In the genomic region with DNA sequence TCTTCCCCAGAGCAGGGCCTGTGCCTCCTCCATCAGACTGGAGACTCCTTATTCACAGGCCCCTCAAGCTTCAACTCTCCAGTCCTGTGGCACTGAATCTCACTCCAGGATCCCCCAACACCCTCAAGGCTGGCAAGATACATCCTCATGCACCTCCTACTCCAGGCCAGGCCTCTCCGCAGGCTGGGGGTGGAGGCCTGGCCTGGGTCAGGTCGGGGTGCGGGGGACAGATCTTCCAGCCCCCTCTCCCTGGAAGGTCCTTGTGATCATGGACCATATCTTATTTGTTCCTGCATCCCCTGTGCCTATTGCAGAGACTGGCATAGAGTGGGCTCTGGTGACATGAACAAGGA, we compare ENCODE assay signal across 22 cellular contexts.
DNase-seq lines count a peak whose midpoint lies in the region; ATAC-seq and TF ChIP-seq lines count a peak whose summit lies in the region.
"Had no signal": no experiment of that assay in that cellular context is flagged by ENCODE, and none has a peak within 500 bp of the region (broad histone marks: within the 10 kb centered on the region; RNA-seq: fewer than 3 reads in every experiment).

No MANE protein-coding gene starts in this region.

- H3K36me3 ChIP-seq in gastroesophageal sphincter: no peaks in the 10 kb centered on the region
- peaks cover 6% of the 10 kb centered on the region for H3K36me3 ChIP-seq in osteoblast (ENCODE audit: insufficient read depth, low read length)
- H3K36me3 ChIP-seq in vagina: no peaks in the 10 kb centered on the region
- no peaks in the 10 kb centered on the region for H3K36me3 ChIP-seq in thyroid gland
- H3K36me3 ChIP-seq: BE2C, suprapubic skin had no signal

- no peak for TF ChIP-seq POLR2A in gastroesophageal sphincter (IDR thresholded peaks at IDR 0.05)
- TF ChIP-seq POLR2A in vagina (IDR thresholded peaks at IDR 0.05): no peak
- TF ChIP-seq POLR2A in thyroid gland (IDR thresholded peaks at IDR 0.05): no peak

- intact Hi-C loops in cardiac septum (cut with DNase I): loop anchor here (2.0 kb wide), 1 partner anchor 19 kb away; no protein-coding TSS in a partner anchor
- intact Hi-C loops in left ventricle myocardium superior (cut with micrococcal nuclease): loop anchor here (10.0 kb wide), 1 partner anchor 145 kb away; a partner anchor contains a TSS
- intact Hi-C loops in vagina (cut with DNase I): loop anchor here (5.0 kb wide), 1 partner anchor 72 kb away; no protein-coding TSS in a partner anchor
- intact Hi-C loops in thyroid gland (cut with DNase I): loop anchor here (5.0 kb wide), 2 partner anchors 72 to 147 kb away; a partner anchor contains a TSS

- no peak for TF ChIP-seq EP300 in gastroesophageal sphincter (IDR thresholded peaks at IDR 0.05)

- H3K79me2 ChIP-seq in osteoblast (ENCODE audit: insufficient read depth, low read length): peaks cover 59% of the 10 kb centered on the region
- H3K79me2 ChIP-seq: parathyroid adenoma had no signal

- no peak overlapping the region for H3K4me2 ChIP-seq in osteoblast (ENCODE audit: insufficient read depth, low read length)

- H3K4me3 ChIP-seq in gastroesophageal sphincter (no peak overlapping the region), osteoblast (ENCODE audit: insufficient read depth, low read length) (no peak overlapping the region), vagina (no peak overlapping the region), thyroid gland (replicated peaks in 1 of 3) (no peak overlapping the region)
- H3K4me3 ChIP-seq: suprapubic skin had no signal

- H3K27me3 ChIP-seq in gastroesophageal sphincter (no peaks in the 10 kb centered on the region), osteoblast (ENCODE audit: insufficient read depth, low read length) (no peaks in the 10 kb centered on the region), vagina (no peaks in the 10 kb centered on the region), thyroid gland (no peaks in the 10 kb centered on the region)
- H3K27me3 ChIP-seq: BE2C had no signal

- ATAC-seq in left ventricle myocardium superior (no peak), gastroesophageal sphincter (no peak)
- ATAC-seq: activated CD8-positive, alpha-beta T cell treated with anti-CD3 and anti-CD28 coated beads, Interleukin-2, amount 10 ng/mL, durations not matched to agents 7 days and 5 days; naive thymus-derived CD4-positive, alpha-beta T cell had no signal

- H3K9me3 ChIP-seq in gastroesophageal sphincter: no peaks in the 10 kb centered on the region
- no peaks in the 10 kb centered on the region for H3K9me3 ChIP-seq in osteoblast (ENCODE audit: low read depth, low read length)
- H3K9me3 ChIP-seq in vagina: no peaks in the 10 kb centered on the region
- H3K9me3 ChIP-seq in thyroid gland: no peaks in the 10 kb centered on the region
- H3K9me3 ChIP-seq: BE2C, suprapubic skin had no signal

- H4K20me1 ChIP-seq in osteoblast (ENCODE audit: insufficient read depth, low read length): no peaks in the 10 kb centered on the region

- peaks cover 0 to 36% (median 10%) of the 10 kb centered on the region in 3 donors for H3K4me1 ChIP-seq in gastroesophageal sphincter
- H3K4me1 ChIP-seq in osteoblast (ENCODE audit: insufficient read depth, low read length): peaks cover 13% of the 10 kb centered on the region
- peaks cover 32% of the 10 kb centered on the region for H3K4me1 ChIP-seq in vagina
- peaks cover 7 to 16% of the 10 kb centered on the region in 2 donors for H3K4me1 ChIP-seq in thyroid gland
- H3K4me1 ChIP-seq: parathyroid adenoma had no signal

- WGBS in gastroesophageal sphincter (ENCODE audit: low coverage in 1 of 2), 2 donors: no CpG with 5 or more reads among the region's 3 CpGs
- 96 to 100% methylated on average over 2 to 3 of the region's 3 CpGs for WGBS in thyroid gland, 2 donors

- peak; percentile 54 for DNase-seq in cardiac septum (ENCODE audit: low spot score)
- no peak for DNase-seq in left ventricle myocardium superior
- no peak for DNase-seq in osteoblast (ENCODE audit: insufficient read length, low spot score, missing footprints)
- peak; percentile 82 to 95 for DNase-seq in vagina (ENCODE audit: extremely low spot score in 2 of 2)
- DNase-seq in thyroid gland: no peak
- DNase-seq in activated CD4-positive, CD25-positive, alpha-beta regulatory T cell treated with anti-CD3 and anti-CD28 coated beads, Interleukin-2, amount 50 U/mL, for 72 hours: no peak
- DNase-seq in T-helper 2 cell: no peak
- DNase-seq: activated CD8-positive, alpha-beta T cell treated with anti-CD3 and anti-CD28 coated beads, Interleukin-2, amount 10 ng/mL, durations not matched to agents 7 days and 5 days; cerebellar nuclear complex; DMS79 treated with DMSO at 0.1 percent for 48 hours; effector CD4-positive, alpha-beta T cell; HCEC 1CT; Karpas-422; kidney glomerular epithelial cell; naive thymus-derived CD4-positive, alpha-beta T cell; NCI-H1694; SHP77 treated with DMSO at 0.1 percent for 48 hours; SW 1271 had no signal

- no peak overlapping the region for H2AFZ ChIP-seq in osteoblast (ENCODE audit: low read length)
- H2AFZ ChIP-seq: parathyroid adenoma had no signal

- no peak for TF ChIP-seq CTCF in gastroesophageal sphincter (IDR thresholded peaks at IDR 0.05)
- TF ChIP-seq CTCF in osteoblast (IDR thresholded peaks at IDR 0.05; ENCODE audit: extremely low read depth, low read depth, low read length): no peak
- no peak for TF ChIP-seq CTCF in vagina (IDR thresholded peaks at IDR 0.05)
- TF ChIP-seq CTCF in thyroid gland (IDR thresholded peaks at IDR 0.05): no peak

- peak overlapping the region in 3 of 4 donors; percentile 68 to 69 (median 69) for H3K27ac ChIP-seq in gastroesophageal sphincter
- H3K27ac ChIP-seq in osteoblast (ENCODE audit: low read depth, low read length): peak overlapping the region; percentile 43
- H3K27ac ChIP-seq in vagina: peak overlapping the region; percentile 82
- H3K27ac ChIP-seq in thyroid gland: no peak overlapping the region
- H3K27ac ChIP-seq: parathyroid adenoma had no signal

Comparison
In these comparisons a context has a peak if more than half of its experiments do, and no peak if none do; other contexts are left out.
1. DNase-seq: peak in cardiac septum (single experiment) and vagina (2 of 2); none in left ventricle myocardium superior (single experiment), osteoblast (single experiment), thyroid gland (0 of 2), activated CD4-positive, CD25-positive, alpha-beta regulatory T cell treated with anti-CD3 and anti-CD28 coated beads, Interleukin-2, amount 50 U/mL, for 72 hours (single experiment) and T-helper 2 cell (0 of 5).
2. H3K27ac ChIP-seq: peak in gastroesophageal sphincter (3 of 4), osteoblast (single experiment) and vagina (single experiment); none in thyroid gland (0 of 3).